ENCODE assay signal across 9 cellular contexts in genomic region chr17:49861150-49861884, GRCh38. TPM values are rescaled to one million over a fixed set of nuclear protein-coding genes. Genes with fewer than 3 reads are reported as not detected.
DNase-seq lines count a peak whose midpoint lies in the region; ATAC-seq and TF ChIP-seq lines count a peak whose summit lies in the region.
"Had no signal": no experiment of that assay in that cellular context is flagged by ENCODE, and none has a peak within 500 bp of the region (broad histone marks: within the 10 kb centered on the region; RNA-seq: fewer than 3 reads in every experiment).

No MANE protein-coding gene starts in this region.

- ATAC-seq in activated CD4-positive, alpha-beta T cell treated with anti-CD3 and anti-CD28 coated beads for 36 hours, result peak; percentile 70
- no peak for ATAC-seq in GM18519 (IDR thresholded peaks at IDR 0.05; ENCODE audit: low FRiP score, unreplicated experiment)

- H3K9ac ChIP-seq in mesendoderm (ENCODE audit: low read length), result no peak overlapping the region

- H3K4me1 Mint-ChIP-seq in activated CD4-positive, alpha-beta T cell treated with anti-CD3 and anti-CD28 coated beads for 36 hours, result peaks cover 4% of the 10 kb centered on the region

- DNase-seq in NCI-H2107 treated with DMSO at 0.1 percent for 48 hours (lab: John Stamatoyannopoulos, UW; ENCODE audit: unreplicated experiment) (peak; percentile 26), NCI-H2107 (lab: John Stamatoyannopoulos, UW) (no peak), NCI-H146 treated with DMSO at 0.1 percent for 48 hours (lab: John Stamatoyannopoulos, UW; ENCODE audit: unreplicated experiment) (peak; percentile 8), coronary artery (ENCODE audit: low spot score) (no peak), mesendoderm (peak; percentile 72)
- peak; percentile 73 for DNase-seq in activated CD4-positive, alpha-beta T cell treated with anti-CD3 and anti-CD28 coated beads for 36 hours
- peak; percentile 15 to 37 for DNase-seq in stimulated activated CD8-positive, alpha-beta memory T cell treated with anti-CD3 and anti-CD28 coated beads, Interleukin-7, amount 100 ng/mL, for 1 hour (ENCODE audit: low read depth in 2 of 2)

- no peak overlapping the region for H2AK5ac ChIP-seq in mesendoderm (ENCODE audit: low read length)

- intact Hi-C loops in activated CD4-positive, alpha-beta T cell treated with anti-CD3 and anti-CD28 coated beads for 36 hours (cut with DNase I, micrococcal nuclease), result loop anchor here (1.0 to 5.0 kb wide), 3 partner anchors 91 to 226 kb away; no protein-coding TSS in a partner anchor

- H2BK5ac ChIP-seq in mesendoderm (ENCODE audit: low read length), result no peak overlapping the region

- H2BK15ac ChIP-seq in mesendoderm (replicated peaks; ENCODE audit: low read depth), result no peak overlapping the region

- no peak overlapping the region for H3K18ac ChIP-seq in mesendoderm (ENCODE audit: low read length)

- no peak overlapping the region for H3K56ac ChIP-seq in mesendoderm (ENCODE audit: low read length)

- H3K27ac ChIP-seq in coronary artery, result no peak overlapping the region
- no peak overlapping the region for H3K27ac ChIP-seq in mesendoderm (ENCODE audit: low read depth, low read length)

- no peaks in the 10 kb centered on the region for H3K79me1 ChIP-seq in mesendoderm (ENCODE audit: low read length)

- H3K27me3 ChIP-seq in mesendoderm (ENCODE audit: insufficient read depth, low read length, poor library complexity), result no peaks in the 10 kb centered on the region

- WGBS in mesendoderm (ENCODE audit: extremely low coverage, insufficient coverage, low lambda C conversion rate), result no CpG with 5 or more reads among the region's 16 CpGs

- no peak overlapping the region for H4K8ac ChIP-seq in mesendoderm (ENCODE audit: low read depth, low read length)

- H3K79me2 ChIP-seq in mesendoderm (ENCODE audit: control insufficient read depth, insufficient read depth, low read length), result no peaks in the 10 kb centered on the region

- no peak overlapping the region for H3K23ac ChIP-seq in mesendoderm (ENCODE audit: low read length)

- no peaks in the 10 kb centered on the region for H3K9me3 Mint-ChIP-seq in activated CD4-positive, alpha-beta T cell treated with anti-CD3 and anti-CD28 coated beads for 36 hours (ENCODE audit: low read depth)

- CTCF ChIA-PET in activated CD4-positive, alpha-beta T cell treated with anti-CD3 and anti-CD28 coated beads for 36 hours (lab: Charles Lee), result interaction anchor here (0.7 to 9.5 kb wide), 11 partner anchors 11 to 296 kb away, joined by 3 to 138 read pairs (median 4); partner anchors contain the start of genes DLX3 and SLC35B1

- H3K4me3 Mint-ChIP-seq in activated CD4-positive, alpha-beta T cell treated with anti-CD3 and anti-CD28 coated beads for 36 hours, result no peak overlapping the region

- no peak overlapping the region for H3K4me3 ChIP-seq in coronary artery
- H3K4me3 ChIP-seq in mesendoderm (ENCODE audit: low read length), result no peak overlapping the region

- H3K4me1 ChIP-seq in mesendoderm (ENCODE audit: control insufficient read depth, low read depth, low read length), result peaks cover 8% of the 10 kb centered on the region

- H3K4me2 ChIP-seq in mesendoderm (ENCODE audit: low read length), result peak overlapping the region; percentile 44

- peak; percentile 63 for TF ChIP-seq CTCF in coronary artery (IDR thresholded peaks at IDR 0.05)

- H2BK120ac ChIP-seq in mesendoderm (ENCODE audit: low read depth, low read length), result no peak overlapping the region

- peaks cover 7% of the 10 kb centered on the region for H3K27me3 Mint-ChIP-seq in activated CD4-positive, alpha-beta T cell treated with anti-CD3 and anti-CD28 coated beads for 36 hours

- no peak overlapping the region for H4K5ac ChIP-seq in mesendoderm (ENCODE audit: low read length)

- no peak overlapping the region for H3K4ac ChIP-seq in mesendoderm (ENCODE audit: low read depth, low read length)

- H3K36me3 Mint-ChIP-seq in activated CD4-positive, alpha-beta T cell treated with anti-CD3 and anti-CD28 coated beads for 36 hours (ENCODE audit: low read depth), result no peaks in the 10 kb centered on the region

- POLR2A ChIA-PET in activated CD4-positive, alpha-beta T cell treated with anti-CD3 and anti-CD28 coated beads for 36 hours (lab: Charles Lee), result no interaction called here

- no peak overlapping the region for H3K27ac Mint-ChIP-seq in activated CD4-positive, alpha-beta T cell treated with anti-CD3 and anti-CD28 coated beads for 36 hours

- no peaks in the 10 kb centered on the region for H3K36me3 ChIP-seq in mesendoderm (ENCODE audit: control insufficient read depth, insufficient read depth, low read length)

RNA-seq across cellular contexts. Expression of gene TAC4, which starts 13.4 kb away (rescaled TPM):
- total RNA-seq in activated CD4-positive, alpha-beta T cell treated with anti-CD3 and anti-CD28 coated beads for 36 hours, result not detected
- not detected for polyA plus RNA-seq in mesendoderm (2013, experiment 1 of 2)
- not detected for polyA plus RNA-seq in mesendoderm (2013, experiment 2 of 2)
- total RNA-seq: glomerular endothelial cell had no signal

Comparison
In these comparisons a context has a peak if more than half of its experiments do, and no peak if none do; other contexts are left out.
1. DNase-seq: peak in NCI-H2107 treated with DMSO at 0.1 percent for 48 hours (single experiment), NCI-H146 treated with DMSO at 0.1 percent for 48 hours (single experiment), activated CD4-positive, alpha-beta T cell treated with anti-CD3 and anti-CD28 coated beads for 36 hours (single experiment), mesendoderm (single experiment) and stimulated activated CD8-positive, alpha-beta memory T cell treated with anti-CD3 and anti-CD28 coated beads, Interleukin-7, amount 100 ng/mL, for 1 hour (2 of 2); none in NCI-H2107 (single experiment) and coronary artery (single experiment).